Comparison of ENCODE assay signal across 8 cellular contexts in the genomic region with DNA sequence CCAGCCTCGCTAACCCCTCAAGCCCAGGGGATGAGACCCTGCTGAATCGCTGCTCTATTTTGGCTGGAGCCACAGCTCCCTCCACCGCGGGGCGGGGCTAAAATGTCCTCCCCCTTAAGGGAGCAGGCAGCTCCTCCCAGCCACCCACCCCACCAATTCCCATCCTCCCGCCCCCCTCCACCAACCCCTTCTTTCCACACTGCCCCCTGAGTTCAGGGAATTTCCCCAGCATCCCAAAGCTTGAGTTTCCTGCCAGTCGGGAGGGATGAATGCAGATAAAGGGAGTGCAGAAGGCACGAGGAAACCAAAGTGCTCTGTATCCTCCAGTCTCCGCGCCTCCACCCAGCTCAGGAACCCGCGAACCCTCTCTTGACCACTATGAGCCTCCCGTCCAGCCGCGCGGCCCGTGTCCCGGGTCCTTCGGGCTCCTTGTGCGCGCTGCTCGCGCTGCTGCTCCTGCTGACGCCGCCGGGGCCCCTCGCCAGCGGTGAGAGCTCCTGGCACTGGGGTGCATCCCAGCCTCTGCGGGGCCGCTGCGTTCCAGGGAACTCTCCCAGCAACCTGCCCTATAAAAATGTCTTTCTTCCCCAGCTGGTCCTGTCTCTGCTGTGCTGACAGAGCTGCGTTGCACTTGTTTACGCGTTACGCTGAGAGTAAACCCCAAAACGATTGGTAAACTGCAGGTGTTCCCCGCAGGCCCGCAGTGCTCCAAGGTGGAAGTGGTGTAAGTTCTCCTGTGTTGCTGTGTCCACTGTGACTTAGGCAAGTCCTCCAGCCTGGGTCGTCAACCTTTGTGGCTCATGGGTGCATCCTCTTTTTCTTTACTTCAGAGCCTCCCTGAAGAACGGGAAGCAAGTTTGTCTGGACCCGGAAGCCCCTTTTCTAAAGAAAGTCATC. TPM values are rescaled to one million over a fixed set of nuclear protein-coding genes. Genes with fewer than 3 reads are reported as not detected.
DNase-seq lines count a peak whose midpoint lies in the region; FAIRE-seq and TF ChIP-seq lines count a peak whose summit lies in the region.

TSS of gene CXCL6 (plus strand) at position 306 of the 897 bp plus-strand sequence. CDS start at position 379, 73 bp downstream.

- TF ChIP-seq POLR2A in suprapubic skin (IDR thresholded peaks at IDR 0.05) (no peak), H54 (IDR thresholded peaks at IDR 0.05; ENCODE audit: low read depth, low read length) (no peak)

- FAIRE-seq in kidney (lab: Jason Lieb, UNC), result no peak
- no peak for FAIRE-seq in H54 (lab: Jason Lieb, UNC)

- H3K9me3 ChIP-seq in kidney (ENCODE audit: control insufficient read depth in 1 of 2, low read length in 2 of 2) (no peaks in the 10 kb centered on the region), suprapubic skin (no peaks in the 10 kb centered on the region)

- in situ Hi-C loops in KBM-7 (cut with MboI; ENCODE audit: low pct_unique_long_range_greater_than_20kb, low sequenced_read_pairs), result no loop called here

- H3K36me3 ChIP-seq in kidney (ENCODE audit: control insufficient read depth in 1 of 2, insufficient read depth in 2 of 2, low read length in 2 of 2), result no peaks in the 10 kb centered on the region
- no peaks in the 10 kb centered on the region for H3K36me3 ChIP-seq in suprapubic skin

- H3K27ac ChIP-seq in kidney (ENCODE audit: low read depth in 2 of 2, low read length in 2 of 2) (no peak within 1 kb of the TSS), suprapubic skin (no peak within 1 kb of the TSS)

- peak within 1 kb of the TSS; percentile 47 to 63 for H3K4me3 ChIP-seq in cardiac fibroblast (replicated peaks in 1 of 2; ENCODE audit: low read depth in 2 of 2, low read length in 2 of 2)
- H3K4me3 ChIP-seq in kidney (ENCODE audit: low read length in 2 of 2), result peak within 1 kb of the TSS; percentile 43 to 50
- H3K4me3 ChIP-seq in suprapubic skin, result peak within 1 kb of the TSS; percentile 33

- no peak for TF ChIP-seq EP300 in suprapubic skin (IDR thresholded peaks at IDR 0.05)

- 8% methylated on average over 15 of the region's 41 CpGs for WGBS in suprapubic skin

- intact Hi-C loops in kidney (cut with DNase I), result no loop called here

- H3K4me1 ChIP-seq in kidney (ENCODE audit: control insufficient read depth in 1 of 2, insufficient read depth in 1 of 2, low read depth in 1 of 2, low read length in 2 of 2), result no peaks in the 10 kb centered on the region
- H3K4me1 ChIP-seq in suprapubic skin, result peaks cover 10% of the 10 kb centered on the region

- TF ChIP-seq CTCF in cardiac fibroblast (IDR thresholded peaks at IDR 0.05; ENCODE audit: low read depth, low read length) (no peak), kidney (IDR thresholded peaks at IDR 0.05; ENCODE audit: borderline replicate concordance, extremely low read depth, insufficient read depth) (no peak), suprapubic skin (IDR thresholded peaks at IDR 0.05) (no peak)

- DNase-seq in DMS79 treated with DMSO at 0.1 percent for 48 hours (lab: John Stamatoyannopoulos, UW) (peak; percentile 14), DMS79 (lab: John Stamatoyannopoulos, UW) (no peak), cardiac fibroblast (ENCODE audit: low read depth in 2 of 2) (peak; percentile 43 to 81), kidney (peak; percentile 82), suprapubic skin (ENCODE audit: low spot score in 2 of 2) (peak; percentile 65 to 80), KBM-7 (no peak), H54 (ENCODE audit: insufficient read length, low spot score) (no peak)
- no peak for DNase-seq in effector CD8-positive, alpha-beta T cell (lab: John Stamatoyannopoulos, UW)

- no peak within 1 kb of the TSS for H3K9ac ChIP-seq in kidney (ENCODE audit: low read length in 2 of 2)

- H3K27me3 ChIP-seq in suprapubic skin, result peaks cover 34% of the 10 kb centered on the region

RNA-seq across cellular contexts. Expression of gene CXCL6, which starts in this region (rescaled TPM):
- 8.2 TPM for total RNA-seq in kidney
- 1.1 TPM for polyA plus RNA-seq in kidney (ENCODE audit: insufficient read depth, low read depth, low replicate concordance)
- not detected for total RNA-seq in suprapubic skin

Comparison
In these comparisons a context has a peak if more than half of its experiments do, and no peak if none do; other contexts are left out.
1. DNase-seq: peak in DMS79 treated with DMSO at 0.1 percent for 48 hours (single experiment), cardiac fibroblast (2 of 2) and kidney (single experiment); none in DMS79 (single experiment), KBM-7 (single experiment), H54 (single experiment) and effector CD8-positive, alpha-beta T cell (single experiment).
2. Peak in DNase-seq and H3K4me3 ChIP-seq in suprapubic skin; RNA of the gene not detected or under 1 TPM.
3. Peak in every context shown above with its lines, with median percentiles within 50 percentile points of each other: H3K4me3 ChIP-seq.